ENCODE assay signal across 8 cellular contexts in genomic region chr19:49929611-49930482, GRCh38. TPM values are rescaled to one million over a fixed set of nuclear protein-coding genes. Genes with fewer than 3 reads are reported as not detected.
DNase-seq lines count a peak whose midpoint lies in the region; ATAC-seq lines count a peak whose summit lies in the region.

No MANE protein-coding gene starts in this region.

- no peaks in the 10 kb centered on the region for H3K27me3 ChIP-seq in endocrine pancreas (ENCODE audit: control insufficient read depth, insufficient read depth, low read length)

- DNase-seq in COLO668 (lab: John Stamatoyannopoulos, UW; ENCODE audit: unreplicated experiment) (peak; percentile 91), HT1080 (ENCODE audit: low read depth) (peak; percentile 91), NOMO-1 (lab: John Stamatoyannopoulos, UW; ENCODE audit: unreplicated experiment in 2 of 2) (peak; percentile 89 to 92), mesenteric fat pad (ENCODE audit: low spot score) (peak; percentile 93)
- DNase-seq in activated CD8-positive, alpha-beta memory T cell treated with anti-CD3 and anti-CD28 coated beads for 48 hours (ENCODE audit: low read depth in 2 of 3, low spot score in 2 of 3) = peak; percentile 67 to 81 (median 76)
- peak; percentile 84 for DNase-seq in stimulated activated CD8-positive, alpha-beta memory T cell treated with anti-CD3 and anti-CD28 coated beads, Interleukin-15, amount 100 ng/mL, for 1 hour (ENCODE audit: low read depth)

- no peak overlapping the region for H3K4me3 ChIP-seq in endocrine pancreas (ENCODE audit: control insufficient read depth, insufficient read depth, low read length)

- peak overlapping the region; percentile 79 for H3K9ac ChIP-seq in endocrine pancreas (ENCODE audit: control insufficient read depth, insufficient read depth, low read length)

- no peaks in the 10 kb centered on the region for H3K36me3 ChIP-seq in endocrine pancreas (ENCODE audit: control insufficient read depth, insufficient read depth, low read length)

- peak; percentile 66 for ATAC-seq in GM21360 (IDR thresholded peaks at IDR 0.05; ENCODE audit: unreplicated experiment)

- H3K9me3 ChIP-seq in endocrine pancreas (ENCODE audit: control insufficient read depth, low read length) = no peaks in the 10 kb centered on the region

- no peaks in the 10 kb centered on the region for H3K4me1 ChIP-seq in endocrine pancreas (ENCODE audit: control insufficient read depth, insufficient read depth, low read length)

RNA-seq across cellular contexts. Expression of gene NUP62, which starts 0.5 kb away (rescaled TPM):
- total RNA-seq in HT1080 (2014; rRNA removed; shearing (Covaris generic)) = 72.9 and 91.9 TPM in 2 replicates
- 47.2 and 53.1 TPM in 2 replicates for polyA plus RNA-seq in HT1080 (2015; cell fraction: cytosol; rRNA removed)
- polyA plus RNA-seq in HT1080 (2015; cell fraction: nucleus; rRNA removed) = 60.0 and 68.1 TPM in 2 replicates
- total RNA-seq in mesenteric fat pad = 34.5 TPM

RNA-seq across cellular contexts. Expression of gene ATF5, which starts 0.8 kb away (rescaled TPM):
- 13.6 and 17.4 TPM in 2 replicates for total RNA-seq in HT1080 (2014; rRNA removed; shearing (Covaris generic))
- polyA plus RNA-seq in HT1080 (2015; cell fraction: cytosol; rRNA removed) = 11.9 and 13.2 TPM in 2 replicates
- 9.2 and 10.3 TPM in 2 replicates for polyA plus RNA-seq in HT1080 (2015; cell fraction: nucleus; rRNA removed)
- total RNA-seq in mesenteric fat pad = 46.1 TPM

RNA-seq across cellular contexts. Expression of gene SIGLEC11, which starts 31.1 kb away (rescaled TPM):
- not detected in 2 replicates for total RNA-seq in HT1080 (2014; rRNA removed; shearing (Covaris generic))
- polyA plus RNA-seq in HT1080 (2015; cell fraction: cytosol; rRNA removed) = not detected in 2 replicates
- polyA plus RNA-seq in HT1080 (2015; cell fraction: nucleus; rRNA removed) = not detected in 2 replicates
- total RNA-seq in mesenteric fat pad = 3.0 TPM

RNA-seq across cellular contexts. Expression of gene IL4I1, which starts 33.2 kb away (rescaled TPM):
- 0.13 and 0.24 TPM in 2 replicates for total RNA-seq in HT1080 (2014; rRNA removed; shearing (Covaris generic))
- 0.03 and 0.25 TPM in 2 replicates for polyA plus RNA-seq in HT1080 (2015; cell fraction: cytosol; rRNA removed)
- 0.57 and 2.2 TPM in 2 replicates for polyA plus RNA-seq in HT1080 (2015; cell fraction: nucleus; rRNA removed)
- total RNA-seq in mesenteric fat pad = 2.3 TPM

RNA-seq across cellular contexts. Expression of gene TBC1D17, which starts 52.3 kb away (rescaled TPM):
- 5.5 and 9.8 TPM in 2 replicates for total RNA-seq in HT1080 (2014; rRNA removed; shearing (Covaris generic))
- 24.2 and 25.3 TPM in 2 replicates for polyA plus RNA-seq in HT1080 (2015; cell fraction: cytosol; rRNA removed)
- 28.0 and 39.4 TPM in 2 replicates for polyA plus RNA-seq in HT1080 (2015; cell fraction: nucleus; rRNA removed)
- 39.9 TPM for total RNA-seq in mesenteric fat pad
